Comparison of ENCODE assay signal across 27 cellular contexts in genomic region chr7:150399421-150399820, GRCh38. TPM values are rescaled to one million over a fixed set of nuclear protein-coding genes. Genes with fewer than 3 reads are reported as not detected.
A peak's percentile ranks its signal among the peaks of the same experiment; 100 is the strongest.
DNase-seq lines count a peak whose midpoint lies in the region; ATAC-seq, FAIRE-seq and TF ChIP-seq lines count a peak whose summit lies in the region.
"Had no signal": no experiment of that assay in that cellular context is flagged by ENCODE, and none has a peak within 500 bp of the region (broad histone marks: within the 10 kb centered on the region; RNA-seq: fewer than 3 reads in every experiment).

No MANE protein-coding gene starts in this region.

- H3K4me1 ChIP-seq in kidney (ENCODE audit: control insufficient read depth in 1 of 2, insufficient read depth in 1 of 2, low read depth in 1 of 2, low read length in 2 of 2) (peaks cover 4 to 10% of the 10 kb centered on the region in 2 donors), smooth muscle cell (ENCODE audit: low read depth) (peaks cover 35% of the 10 kb centered on the region)

- H3K4me1 Mint-ChIP-seq in HFFc6 (ENCODE audit: low read depth), result peaks cover 39% of the 10 kb centered on the region
- peaks cover 83% of the 10 kb centered on the region for H3K4me1 Mint-ChIP-seq in WTC11
- peaks cover 25% of the 10 kb centered on the region for H3K4me1 Mint-ChIP-seq in activated CD8-positive, alpha-beta T cell treated with anti-CD3 and anti-CD28 coated beads, Interleukin-2, amount 10 ng/mL, durations not matched to agents 7 days and 5 days (ENCODE audit: low read depth)

- TF ChIP-seq CTCF in HFFc6 (IDR thresholded peaks at IDR 0.05) (no peak), WTC11 (IDR thresholded peaks at IDR 0.05) (no peak), kidney (IDR thresholded peaks at IDR 0.05; ENCODE audit: borderline replicate concordance, extremely low read depth, insufficient read depth) (no peak), smooth muscle cell (IDR thresholded peaks at IDR 0.05; ENCODE audit: borderline replicate concordance, insufficient read depth, poor library complexity, severe bottlenecking) (no peak)

- no peak overlapping the region for H3K9ac ChIP-seq in kidney (ENCODE audit: low read length in 2 of 2)
- no peak overlapping the region for H3K9ac ChIP-seq in smooth muscle cell (ENCODE audit: low read depth)

- peak overlapping the region; percentile 80 for H3K27ac Mint-ChIP-seq in HFFc6
- H3K27ac Mint-ChIP-seq in WTC11, result peak overlapping the region; percentile 99
- H3K27ac Mint-ChIP-seq in activated CD8-positive, alpha-beta T cell treated with anti-CD3 and anti-CD28 coated beads, Interleukin-2, amount 10 ng/mL, durations not matched to agents 7 days and 5 days, result no peak overlapping the region
- H3K27ac Mint-ChIP-seq: activated naive CD8-positive, alpha-beta T cell; CD8-positive, alpha-beta T cell; T-helper 17 cell had no signal

- H3K27ac ChIP-seq in kidney (ENCODE audit: low read depth in 2 of 2, low read length in 2 of 2), result no peak overlapping the region
- peak overlapping the region; percentile 70 for H3K27ac ChIP-seq in smooth muscle cell (ENCODE audit: low read depth)
- H3K27ac ChIP-seq: esophagus muscularis mucosa, gastrocnemius medialis, prostate gland, SJCRH30, suprapubic skin, vagina had no signal

- CTCF ChIA-PET in WTC11 (lab: Charles Lee), result interaction anchor here (0.9 to 1.8 kb wide), 3 partner anchors 11 to 21 kb away, joined by 3 to 8 read pairs (median 6); no protein-coding TSS in a partner anchor
- CTCF ChIA-PET in activated CD8-positive, alpha-beta T cell treated with anti-CD3 and anti-CD28 coated beads, Interleukin-2, amount 10 ng/mL, durations not matched to agents 7 days and 5 days (lab: Charles Lee), result no interaction called here

- H3K9me3 ChIP-seq in kidney (ENCODE audit: control insufficient read depth in 1 of 2, low read length in 2 of 2) (no peaks in the 10 kb centered on the region), smooth muscle cell (replicated peaks; ENCODE audit: low read depth) (no peaks in the 10 kb centered on the region)
- H3K9me3 ChIP-seq: esophagus muscularis mucosa, gastrocnemius medialis, prostate gland, SJCRH30, suprapubic skin, vagina had no signal

- peak; percentile 8 for ATAC-seq in WTC11
- ATAC-seq in activated CD8-positive, alpha-beta T cell treated with anti-CD3 and anti-CD28 coated beads, Interleukin-2, amount 10 ng/mL, durations not matched to agents 7 days and 5 days, result no peak
- ATAC-seq: CD8-positive, alpha-beta T cell; gastrocnemius medialis; HepG2; T-helper 17 cell had no signal

- H3K4me2 ChIP-seq in smooth muscle cell, result no peak overlapping the region

- H2AFZ ChIP-seq in smooth muscle cell (ENCODE audit: low read depth), result no peak overlapping the region

- no peaks in the 10 kb centered on the region for H3K36me3 ChIP-seq in kidney (ENCODE audit: control insufficient read depth in 1 of 2, insufficient read depth in 2 of 2, low read length in 2 of 2)
- H3K36me3 ChIP-seq in smooth muscle cell (ENCODE audit: low read depth), result no peaks in the 10 kb centered on the region
- H3K36me3 ChIP-seq: gastrocnemius medialis, prostate gland had no signal

- no peak for DNase-seq in HFFc6
- no peak for DNase-seq in WTC11 (ENCODE audit: low spot score)
- DNase-seq in kidney, result peak; percentile 42
- DNase-seq in smooth muscle cell (lab: John Stamatoyannopoulos, UW; ENCODE audit: unreplicated experiment), result no peak
- DNase-seq in SKM-1 treated with dmso at 0.1 percent for 144 hours (lab: John Stamatoyannopoulos, UW; ENCODE audit: unreplicated experiment), result no peak
- no peak for DNase-seq in activated CD8-positive, alpha-beta T cell treated with anti-CD3 and anti-CD28 coated beads, Interleukin-2, amount 10 ng/mL, durations not matched to agents 7 days and 5 days
- no peak for DNase-seq in NCI-H2227 treated with DMSO at 0.1 percent for 48 hours (lab: John Stamatoyannopoulos, UW)
- DNase-seq: activated CD4-positive, alpha-beta T cell treated with anti-CD3 and anti-CD28 coated beads, Interleukin-2, amount 50 U/mL, for 1 hour; CD8-positive, alpha-beta T cell; cerebellar nuclear complex; effector CD4-positive, alpha-beta T cell; gastrocnemius medialis; midbrain; NCI-H1105 treated with DMSO at 0.1 percent for 48 hours; NCI-H2029 treated with DMSO at 0.1 percent for 48 hours; NCI-H345; SJCRH30; stimulated activated CD4-positive, alpha-beta T cell treated with anti-CD3 and anti-CD28 coated beads, Interleukin-1b, Interleukin-23, amount 100 ng/mL, for 48 hours had no signal

- H3K4me3 ChIP-seq in kidney (ENCODE audit: low read length in 2 of 2), result no peak overlapping the region
- H3K4me3 ChIP-seq in smooth muscle cell, result no peak overlapping the region
- H3K4me3 ChIP-seq: esophagus muscularis mucosa, gastrocnemius medialis, prostate gland, SJCRH30, suprapubic skin, vagina had no signal

- WGBS in smooth muscle cell (ENCODE audit: low lambda C conversion rate), result 73% methylated on average over 13 of the region's 13 CpGs

- POLR2A ChIA-PET in WTC11 (lab: Charles Lee), result interaction anchor here (0.6 to 1.4 kb wide), 2 partner anchors 13 to 16 kb away, joined by 3 read pairs; no protein-coding TSS in a partner anchor
- POLR2A ChIA-PET in activated CD8-positive, alpha-beta T cell treated with anti-CD3 and anti-CD28 coated beads, Interleukin-2, amount 10 ng/mL, durations not matched to agents 7 days and 5 days (lab: Charles Lee), result no interaction called here

- no peaks in the 10 kb centered on the region for H3K79me2 ChIP-seq in smooth muscle cell (ENCODE audit: low read depth)

- H3K27me3 ChIP-seq in smooth muscle cell (ENCODE audit: low read depth), result no peaks in the 10 kb centered on the region
- H3K27me3 ChIP-seq: esophagus muscularis mucosa, gastrocnemius medialis, SJCRH30, suprapubic skin, vagina had no signal

- H4K20me1 ChIP-seq in smooth muscle cell (ENCODE audit: low read depth), result peaks cover 11% of the 10 kb centered on the region

- peak overlapping the region; percentile 37; the same call in 1 of the 2 replicates for H3K4me3 Mint-ChIP-seq in HFFc6
- H3K4me3 Mint-ChIP-seq in WTC11, result no peak overlapping the region
- no peak overlapping the region for H3K4me3 Mint-ChIP-seq in activated CD8-positive, alpha-beta T cell treated with anti-CD3 and anti-CD28 coated beads, Interleukin-2, amount 10 ng/mL, durations not matched to agents 7 days and 5 days
- H3K4me3 Mint-ChIP-seq: activated naive CD8-positive, alpha-beta T cell; CD8-positive, alpha-beta T cell; nephron; T-helper 17 cell had no signal

- intact Hi-C loops in kidney (cut with DNase I), result no loop called here

- H3K27me3 Mint-ChIP-seq in HFFc6 (ENCODE audit: insufficient read depth), result peaks cover 2% of the 10 kb centered on the region; the same call in 1 of the 2 replicates
- no peaks in the 10 kb centered on the region for H3K27me3 Mint-ChIP-seq in WTC11 (ENCODE audit: low read depth)
- no peaks in the 10 kb centered on the region for H3K27me3 Mint-ChIP-seq in activated CD8-positive, alpha-beta T cell treated with anti-CD3 and anti-CD28 coated beads, Interleukin-2, amount 10 ng/mL, durations not matched to agents 7 days and 5 days (ENCODE audit: low read depth)
- H3K27me3 Mint-ChIP-seq: activated naive CD8-positive, alpha-beta T cell; T-helper 17 cell had no signal

- H3K36me3 Mint-ChIP-seq in HFFc6 (ENCODE audit: low read depth) (no peaks in the 10 kb centered on the region), WTC11 (peaks cover 19% of the 10 kb centered on the region)
- H3K36me3 Mint-ChIP-seq in activated CD8-positive, alpha-beta T cell treated with anti-CD3 and anti-CD28 coated beads, Interleukin-2, amount 10 ng/mL, durations not matched to agents 7 days and 5 days (ENCODE audit: low read depth), result peaks cover 4% of the 10 kb centered on the region
- H3K36me3 Mint-ChIP-seq: activated naive CD8-positive, alpha-beta T cell had no signal

- H3K9me3 Mint-ChIP-seq in HFFc6 (no peaks in the 10 kb centered on the region), WTC11 (no peaks in the 10 kb centered on the region)
- no peaks in the 10 kb centered on the region for H3K9me3 Mint-ChIP-seq in activated CD8-positive, alpha-beta T cell treated with anti-CD3 and anti-CD28 coated beads, Interleukin-2, amount 10 ng/mL, durations not matched to agents 7 days and 5 days (ENCODE audit: insufficient read depth)
- H3K9me3 Mint-ChIP-seq: CD8-positive, alpha-beta T cell; nephron had no signal

- H3F3A ChIP-seq in smooth muscle cell (ENCODE audit: low read depth), result peaks cover 10% of the 10 kb centered on the region

- FAIRE-seq in kidney (lab: Jason Lieb, UNC), result no peak
- FAIRE-seq: HepG2 had no signal

RNA-seq across cellular contexts. Expression of gene ZNF775, which starts 20.3 kb away (rescaled TPM):
- total RNA-seq in HFFc6 (2021; fragmentation: NEBNext Ultra II Directional; extraction: Animal tissue kit (Norgen Biotek cat#: 25700)), result 1 to 10 TPM; 2.7 to 3.8 (median 2.9) TPM
- total RNA-seq in WTC11 (2021), result 24.1 to 26.6 TPM (median 25.4 TPM) in 3 replicates
- 3.7 TPM for total RNA-seq in kidney
- polyA plus RNA-seq in kidney (ENCODE audit: insufficient read depth, low read depth, low replicate concordance), result 5.2 TPM
- total RNA-seq in smooth muscle cell, result 4.7 and 5.9 TPM in 2 replicates
- 16.8 and 23.8 TPM in 2 replicates for polyA plus RNA-seq in smooth muscle cell
- 1 to 10 TPM; 6.7 to 7.7 TPM for total RNA-seq in activated CD8-positive, alpha-beta T cell treated with anti-CD3 and anti-CD28 coated beads, Interleukin-2, amount 10 ng/mL, durations not matched to agents 7 days and 5 days

RNA-seq across cellular contexts. Expression of gene REPIN1, which starts 30.8 kb away (rescaled TPM):
- total RNA-seq in HFFc6 (2021; fragmentation: NEBNext Ultra II Directional; extraction: Animal tissue kit (Norgen Biotek cat#: 25700)), result 10 to 100 TPM; 68.8 to 78.3 (median 75.5) TPM
- total RNA-seq in WTC11 (2021), result 105 to 130 TPM (median 112 TPM) in 3 replicates
- 95.8 TPM for total RNA-seq in kidney
- 53.7 TPM for polyA plus RNA-seq in kidney (ENCODE audit: insufficient read depth, low read depth, low replicate concordance)
- total RNA-seq in smooth muscle cell, result 39.4 and 60.9 TPM in 2 replicates
- 55.5 and 68.1 TPM in 2 replicates for polyA plus RNA-seq in smooth muscle cell
- 10 to 100 TPM; 40.9 to 43.1 TPM for total RNA-seq in activated CD8-positive, alpha-beta T cell treated with anti-CD3 and anti-CD28 coated beads, Interleukin-2, amount 10 ng/mL, durations not matched to agents 7 days and 5 days

RNA-seq across cellular contexts. Expression of gene GIMAP8, which starts 51.0 kb away (rescaled TPM):
- not detected for total RNA-seq in HFFc6 (2021; fragmentation: NEBNext Ultra II Directional; extraction: Animal tissue kit (Norgen Biotek cat#: 25700))
- total RNA-seq in WTC11 (2021) (0.09 to 0.18 TPM (median 0.09 TPM) in 3 replicates), kidney (24.3 TPM), smooth muscle cell (not detected in 2 replicates)
- polyA plus RNA-seq in kidney (ENCODE audit: insufficient read depth, low read depth, low replicate concordance) (10.2 TPM), smooth muscle cell (not detected in 2 replicates)
- 10 to 100 TPM; 21.5 to 22.3 TPM for total RNA-seq in activated CD8-positive, alpha-beta T cell treated with anti-CD3 and anti-CD28 coated beads, Interleukin-2, amount 10 ng/mL, durations not matched to agents 7 days and 5 days
- total RNA-seq: G401, HepG2, SJCRH30 had no signal
- polyA plus RNA-seq: HepG2 had no signal

RNA-seq across cellular contexts. Expression of gene RARRES2, which starts 58.0 kb away (rescaled TPM):
- under 1 TPM in 2 of 6 experiments, not detected in 4; 0.28 to 0.39 TPM for total RNA-seq in HFFc6 (2021; fragmentation: NEBNext Ultra II Directional; extraction: Animal tissue kit (Norgen Biotek cat#: 25700))
- total RNA-seq in WTC11 (2021) (193 to 230 TPM (median 197 TPM) in 3 replicates), kidney (104 TPM), smooth muscle cell (23.6 and 23.8 TPM in 2 replicates)
- polyA plus RNA-seq in kidney (ENCODE audit: insufficient read depth, low read depth, low replicate concordance) (475 TPM), smooth muscle cell (31.8 and 37.5 TPM in 2 replicates)
- total RNA-seq in activated CD8-positive, alpha-beta T cell treated with anti-CD3 and anti-CD28 coated beads, Interleukin-2, amount 10 ng/mL, durations not matched to agents 7 days and 5 days, result not detected
- total RNA-seq: CD8-positive, alpha-beta T cell; T-helper 17 cell had no signal

Comparison
In these comparisons a context has a peak if more than half of its experiments do, and no peak if none do; other contexts are left out.
1. RNA of gene GIMAP8, which starts 51.0 kb away (total RNA-seq): 24.3 TPM in kidney (single experiment) and 21.5 to 22.3 TPM in activated CD8-positive, alpha-beta T cell treated with anti-CD3 and anti-CD28 coated beads, Interleukin-2, amount 10 ng/mL, durations not matched to agents 7 days and 5 days; 0.09 to 0.18 TPM in WTC11, not detected in HFFc6 and not detected in smooth muscle cell; every median in the first group is over 10 times any median in the second.